In genomic region chr17:50754521-50754920, GRCh38 we compare ENCODE assay signal across 28 cellular contexts. TPM values are rescaled to one million over a fixed set of nuclear protein-coding genes. Genes with fewer than 3 reads are reported as not detected.
DNase-seq lines count a peak whose midpoint lies in the region; ATAC-seq, FAIRE-seq and TF ChIP-seq lines count a peak whose summit lies in the region.
"Had no signal": no experiment of that assay in that cellular context is flagged by ENCODE, and none has a peak within 500 bp of the region (broad histone marks: within the 10 kb centered on the region; RNA-seq: fewer than 3 reads in every experiment).

No MANE protein-coding gene starts in this region.

- H3K27me3 ChIP-seq in cardiac muscle cell (no peaks in the 10 kb centered on the region), sigmoid colon (no peaks in the 10 kb centered on the region)
- H3K27me3 ChIP-seq: BLaER1 treated with 17β-estradiol and CSF1 and Interleukin-3, amounts not matched to agents 10 nM and 100 nM had no signal

- H3K9ac ChIP-seq in SK-N-MC (ENCODE audit: insufficient read length) = no peak overlapping the region
- H3K9ac ChIP-seq: BLaER1 treated with 17β-estradiol and CSF1 and Interleukin-3, amounts not matched to agents 10 nM and 100 nM had no signal

- H3K9me3 ChIP-seq in cardiac muscle cell (ENCODE audit: low read depth) = no peaks in the 10 kb centered on the region
- no peaks in the 10 kb centered on the region for H3K9me3 ChIP-seq in SK-N-MC (ENCODE audit: low read depth, low read length)
- no peaks in the 10 kb centered on the region for H3K9me3 ChIP-seq in sigmoid colon
- H3K9me3 ChIP-seq: A549; BLaER1 treated with 17β-estradiol and CSF1 and Interleukin-3, amounts not matched to agents 10 nM and 100 nM; Caco-2 had no signal

- peak overlapping the region; percentile 0 for H3K27ac Mint-ChIP-seq in activated T-helper 17 cell treated with anti-CD3 and anti-CD28 coated beads, Interleukin-2, amount 50 U/mL, for 72 hours
- peak overlapping the region; percentile 62 for H3K27ac Mint-ChIP-seq in progenitor cell of endocrine pancreas
- H3K27ac Mint-ChIP-seq: CD8-positive, alpha-beta T cell had no signal

- no peak for TF ChIP-seq EP300 in sigmoid colon (IDR thresholded peaks at IDR 0.05)

- H3K27me3 Mint-ChIP-seq in activated T-helper 17 cell treated with anti-CD3 and anti-CD28 coated beads, Interleukin-2, amount 50 U/mL, for 72 hours = no peaks in the 10 kb centered on the region
- no peaks in the 10 kb centered on the region for H3K27me3 Mint-ChIP-seq in progenitor cell of endocrine pancreas

- no peak overlapping the region for H3K4me3 Mint-ChIP-seq in activated T-helper 17 cell treated with anti-CD3 and anti-CD28 coated beads, Interleukin-2, amount 50 U/mL, for 72 hours
- no peak overlapping the region for H3K4me3 Mint-ChIP-seq in progenitor cell of endocrine pancreas (ENCODE audit: low read depth)
- H3K4me3 Mint-ChIP-seq: CD8-positive, alpha-beta T cell had no signal

- no peak for FAIRE-seq in frontal cortex (lab: Jason Lieb, UNC)
- FAIRE-seq: GM18507 had no signal

- ATAC-seq in left cardiac atrium (no peak), HG02623 (IDR thresholded peaks at IDR 0.05; ENCODE audit: unreplicated experiment) (no peak)
- no peak for ATAC-seq in activated T-helper 17 cell treated with anti-CD3 and anti-CD28 coated beads, Interleukin-2, amount 50 U/mL, for 72 hours (replicated peaks)
- ATAC-seq: A549; CD8-positive, alpha-beta T cell; HCT116; PC-3; SK-N-SH treated with all-trans-retinoic acid at 6 μM for 48 hours had no signal

- DNase-seq in cardiac muscle cell (ENCODE audit: low read depth in 1 of 2, low spot score in 1 of 2) (no peak), left cardiac atrium (no peak), SK-N-MC (ENCODE audit: low read depth, low spot score) (no peak), progenitor cell of endocrine pancreas (ENCODE audit: low spot score, unreplicated experiment) (no peak), frontal cortex (ENCODE audit: low spot score in 2 of 2) (no peak), sigmoid colon (no peak)
- DNase-seq: AML-193; Caco-2; CD8-positive, alpha-beta T cell; DMS 273 treated with DMSO at 0.1 percent for 48 hours; DMS79 treated with DMSO at 0.1 percent for 48 hours; GF-D8; Karpas-422; NCI-H1092 treated with DMSO at 0.1 percent for 48 hours; NCI-H1436 treated with DMSO at 0.1 percent for 48 hours; NCI-H187 treated with DMSO at 0.1 percent for 48 hours; NCI-H524; NCI-H748 treated with DMSO at 0.1 percent for 48 hours; PC-3 had no signal

- peaks cover 6% of the 10 kb centered on the region for H3K4me1 ChIP-seq in cardiac muscle cell (ENCODE audit: low read depth)
- no peaks in the 10 kb centered on the region for H3K4me1 ChIP-seq in sigmoid colon

- H3K4me1 Mint-ChIP-seq in activated T-helper 17 cell treated with anti-CD3 and anti-CD28 coated beads, Interleukin-2, amount 50 U/mL, for 72 hours = no peaks in the 10 kb centered on the region
- H3K4me1 Mint-ChIP-seq in progenitor cell of endocrine pancreas (ENCODE audit: low read depth) = peaks cover 6% of the 10 kb centered on the region

- TF ChIP-seq POLR2A in sigmoid colon (IDR thresholded peaks at IDR 0.05) = no peak

- peak overlapping the region; percentile 38 for H3K27ac ChIP-seq in cardiac muscle cell
- peak overlapping the region; percentile 46; the same call in 1 of the 2 replicates for H3K27ac ChIP-seq in SK-N-MC
- H3K27ac ChIP-seq in sigmoid colon = no peak overlapping the region
- H3K27ac ChIP-seq: A549; BLaER1 treated with 17β-estradiol and CSF1 and Interleukin-3, amounts not matched to agents 10 nM and 100 nM; HL-60 had no signal

- peaks cover 73% of the 10 kb centered on the region for H3K36me3 Mint-ChIP-seq in activated T-helper 17 cell treated with anti-CD3 and anti-CD28 coated beads, Interleukin-2, amount 50 U/mL, for 72 hours (ENCODE audit: low read depth)
- peaks cover 17% of the 10 kb centered on the region for H3K36me3 Mint-ChIP-seq in progenitor cell of endocrine pancreas (ENCODE audit: insufficient read depth)

- H3K4me3 ChIP-seq in cardiac muscle cell = no peak overlapping the region
- H3K4me3 ChIP-seq in SK-N-MC = no peak overlapping the region
- no peak overlapping the region for H3K4me3 ChIP-seq in sigmoid colon
- H3K4me3 ChIP-seq: A549; BLaER1 treated with 17β-estradiol and CSF1 and Interleukin-3, amounts not matched to agents 10 nM and 100 nM had no signal

- intact Hi-C loops in left cardiac atrium (cut with DNase I) = no loop called here
- intact Hi-C loops in sigmoid colon (cut with DNase I) = no loop called here

- TF ChIP-seq CTCF in cardiac muscle cell (IDR thresholded peaks at IDR 0.05; ENCODE audit: low read depth, low read length) (no peak), progenitor cell of endocrine pancreas (IDR thresholded peaks at IDR 0.05; ENCODE audit: unreplicated experiment) (no peak), sigmoid colon (IDR thresholded peaks at IDR 0.05) (no peak)

- 68 to 77% methylated on average over 2 of the region's 2 CpGs for WGBS in sigmoid colon, 2 donors

- no peaks in the 10 kb centered on the region for H3K9me3 Mint-ChIP-seq in activated T-helper 17 cell treated with anti-CD3 and anti-CD28 coated beads, Interleukin-2, amount 50 U/mL, for 72 hours
- no peaks in the 10 kb centered on the region for H3K9me3 Mint-ChIP-seq in progenitor cell of endocrine pancreas (ENCODE audit: low read depth)
- H3K9me3 Mint-ChIP-seq: CD8-positive, alpha-beta T cell had no signal

- peaks cover 42% of the 10 kb centered on the region for H3K36me3 ChIP-seq in cardiac muscle cell
- peaks cover 60% of the 10 kb centered on the region for H3K36me3 ChIP-seq in SK-N-MC (ENCODE audit: insufficient read depth, low read length)
- H3K36me3 ChIP-seq in sigmoid colon = peaks cover 9 to 68% (median 31%) of the 10 kb centered on the region in 4 donors

RNA-seq across cellular contexts. Expression of gene ANKRD40CL, which starts 12.8 kb away (rescaled TPM):
- not detected in 2 replicates for total RNA-seq in cardiac muscle cell
- polyA plus RNA-seq in cardiac muscle cell = not detected in 2 replicates
- total RNA-seq in left cardiac atrium = not detected
- total RNA-seq in activated T-helper 17 cell treated with anti-CD3 and anti-CD28 coated beads, Interleukin-2, amount 50 U/mL, for 72 hours = not detected
- total RNA-seq in progenitor cell of endocrine pancreas = not detected in 2 replicates
- total RNA-seq in frontal cortex = not detected
- total RNA-seq in sigmoid colon = not detected
- polyA plus RNA-seq in sigmoid colon = 100 to 1,000 TPM in 2 of 3 donors, 10 to 100 TPM in 1; 60.4 to 234 (median 191) TPM
- total RNA-seq: CD8-positive, alpha-beta T cell; H4; PC-3 had no signal

RNA-seq across cellular contexts. Expression of gene LUC7L3, which starts 35.1 kb away (rescaled TPM):
- 72.5 and 289 TPM in 2 replicates for total RNA-seq in cardiac muscle cell
- polyA plus RNA-seq in cardiac muscle cell = 398 and 494 TPM in 2 replicates
- 10 to 100 TPM; 49.4 to 66.9 TPM for total RNA-seq in left cardiac atrium
- total RNA-seq in activated T-helper 17 cell treated with anti-CD3 and anti-CD28 coated beads, Interleukin-2, amount 50 U/mL, for 72 hours = 100 to 1,000 TPM; 113 to 142 TPM
- total RNA-seq in progenitor cell of endocrine pancreas = 168 and 184 TPM in 2 replicates
- total RNA-seq in frontal cortex = 115 TPM
- 100 to 1,000 TPM in 1 of 4 donors, 10 to 100 TPM in 3; 65.6 to 165 (median 76.2) TPM for total RNA-seq in sigmoid colon
- polyA plus RNA-seq in sigmoid colon = 100 to 1,000 TPM in 1 of 3 donors, 10 to 100 TPM in 2; 43.2 to 188 (median 70.8) TPM

RNA-seq across cellular contexts. Expression of gene ANKRD40, which starts 46.8 kb away (rescaled TPM):
- 22.8 and 23.6 TPM in 2 replicates for total RNA-seq in cardiac muscle cell
- 12.3 and 14.6 TPM in 2 replicates for polyA plus RNA-seq in cardiac muscle cell
- 10 to 100 TPM; 43.8 to 45.4 TPM for total RNA-seq in left cardiac atrium
- 10 to 100 TPM; 13.0 to 29.9 TPM for total RNA-seq in activated T-helper 17 cell treated with anti-CD3 and anti-CD28 coated beads, Interleukin-2, amount 50 U/mL, for 72 hours
- 39.0 and 39.2 TPM in 2 replicates for total RNA-seq in progenitor cell of endocrine pancreas
- 28.9 TPM for total RNA-seq in frontal cortex
- total RNA-seq in sigmoid colon = 10 to 100 TPM; 51.2 to 76.3 (median 63.7) TPM
- 10 to 100 TPM; 12.3 to 14.4 (median 12.9) TPM for polyA plus RNA-seq in sigmoid colon

Comparison
In these comparisons a context has a peak if more than half of its experiments do, and no peak if none do; other contexts are left out.
1. H3K27ac ChIP-seq: peak in cardiac muscle cell (single experiment) and SK-N-MC (single experiment); none in sigmoid colon (0 of 4).